ENCODE assay signal across 27 cellular contexts in genomic region chr10:127418536-127419168, GRCh38.
"Had no signal": no experiment of that assay in that cellular context is flagged by ENCODE, and none has a peak within 500 bp of the region (broad histone marks: within the 10 kb centered on the region; RNA-seq: fewer than 3 reads in every experiment).

No MANE protein-coding gene starts in this region.

- H3K27me3 ChIP-seq: Peyer's patch had no signal

- H3K4me1 ChIP-seq: Peyer's patch had no signal

- H3K4me3 Mint-ChIP-seq: activated CD4-positive, alpha-beta memory T cell treated with anti-CD3 and anti-CD28 coated beads for 36 hours; activated CD4-positive, alpha-beta T cell treated with anti-CD3 and anti-CD28 coated beads, Interleukin-2, amount 10 ng/mL, durations not matched to agents 7 days and 5 days; activated naive CD8-positive, alpha-beta T cell treated with anti-CD3 and anti-CD28 coated beads for 36 hours; activated T-cell treated with anti-CD3 and anti-CD28 coated beads, Interleukin-2, amount 50 U/mL, for 4 hours; T-helper 1 cell treated with Interleukin-12 subunit alpha and Interleukin-12 subunit beta and Interleukin-4 antibody, amounts not matched to agents 30 μg/mL and 1 μg/mL, for 36 hours had no signal

- H3K9me3 ChIP-seq: Peyer's patch had no signal

- H3K4me3 ChIP-seq: Peyer's patch had no signal

- H3K4me1 Mint-ChIP-seq: activated CD4-positive, alpha-beta T cell treated with anti-CD3 and anti-CD28 coated beads, Interleukin-2, amount 10 ng/mL, durations not matched to agents 7 days and 5 days; activated naive CD8-positive, alpha-beta T cell treated with anti-CD3 and anti-CD28 coated beads for 36 hours had no signal

- H3K27me3 Mint-ChIP-seq: activated CD4-positive, alpha-beta memory T cell treated with anti-CD3 and anti-CD28 coated beads for 36 hours; activated CD4-positive, alpha-beta T cell treated with anti-CD3 and anti-CD28 coated beads, Interleukin-2, amount 10 ng/mL, durations not matched to agents 7 days and 5 days; activated naive CD8-positive, alpha-beta T cell treated with anti-CD3 and anti-CD28 coated beads for 36 hours had no signal

- H3K9me3 Mint-ChIP-seq: activated CD4-positive, alpha-beta memory T cell treated with anti-CD3 and anti-CD28 coated beads for 36 hours; activated CD4-positive, alpha-beta T cell treated with anti-CD3 and anti-CD28 coated beads, Interleukin-2, amount 10 ng/mL, durations not matched to agents 7 days and 5 days; activated naive CD8-positive, alpha-beta T cell treated with anti-CD3 and anti-CD28 coated beads for 36 hours; activated T-cell treated with anti-CD3 and anti-CD28 coated beads, Interleukin-2, amount 50 U/mL, for 4 hours; T-helper 1 cell treated with Interleukin-12 subunit alpha and Interleukin-12 subunit beta and Interleukin-4 antibody, amounts not matched to agents 30 μg/mL and 1 μg/mL, for 36 hours had no signal

- H3K36me3 Mint-ChIP-seq: activated CD4-positive, alpha-beta memory T cell treated with anti-CD3 and anti-CD28 coated beads for 36 hours; activated naive CD8-positive, alpha-beta T cell treated with anti-CD3 and anti-CD28 coated beads for 36 hours had no signal

- H3K27ac Mint-ChIP-seq: activated CD4-positive, alpha-beta memory T cell treated with anti-CD3 and anti-CD28 coated beads for 36 hours; activated CD4-positive, alpha-beta T cell treated with anti-CD3 and anti-CD28 coated beads, Interleukin-2, amount 10 ng/mL, durations not matched to agents 7 days and 5 days; activated naive CD8-positive, alpha-beta T cell treated with anti-CD3 and anti-CD28 coated beads for 36 hours; T-helper 1 cell treated with Interleukin-12 subunit alpha and Interleukin-12 subunit beta and Interleukin-4 antibody, amounts not matched to agents 30 μg/mL and 1 μg/mL, for 36 hours had no signal

- ATAC-seq: activated T-cell treated with anti-CD3 and anti-CD28 coated beads, Interleukin-2, amount 50 U/mL, for 4 hours had no signal

- H3K27ac ChIP-seq: Peyer's patch, RWPE1 had no signal

- DNase-seq: activated CD4-positive, alpha-beta memory T cell treated with anti-CD3 and anti-CD28 coated beads for 36 hours; activated CD4-positive, alpha-beta T cell treated with anti-CD3 and anti-CD28 coated beads, Interleukin-2, amount 10 ng/mL, durations not matched to agents 7 days and 5 days; activated CD4-positive, CD25-positive, alpha-beta regulatory T cell; activated CD8-positive, alpha-beta memory T cell treated with anti-CD3 and anti-CD28 coated beads for 24 hours; activated effector memory CD4-positive, alpha-beta T cell treated with anti-CD3 and anti-CD28 coated beads, Interleukin-2, amount 50 U/mL, for 16 hours; activated naive CD4-positive, alpha-beta T cell treated with Interleukin-2 at 50 U/mL for 16 hours; activated naive CD8-positive, alpha-beta T cell treated with anti-CD3 and anti-CD28 coated beads for 36 hours; activated T-cell treated with anti-CD3 and anti-CD28 coated beads, Interleukin-2, amount 50 U/mL, for 4 hours; anterior cingulate cortex; central memory CD4-positive, alpha-beta T cell; IMR-90; KG1; NCI-H1048; NCI-H1417 treated with DMSO at 0.1 percent for 48 hours; NCI-H1694; NCI-H2029; NCI-H2107; NCI-H2171 treated with DMSO at 0.1 percent for 48 hours; NCI-H226; NCI-H526; NK-92 treated with Interleukin-12 subunit alpha and Interleukin-12 subunit beta, amount 100 ng/mL, for 24 hours; OCI-M1; Peyer's patch; SHP77 treated with DMSO at 0.1 percent for 48 hours; T-helper 9 cell had no signal
